In the genomic region with DNA sequence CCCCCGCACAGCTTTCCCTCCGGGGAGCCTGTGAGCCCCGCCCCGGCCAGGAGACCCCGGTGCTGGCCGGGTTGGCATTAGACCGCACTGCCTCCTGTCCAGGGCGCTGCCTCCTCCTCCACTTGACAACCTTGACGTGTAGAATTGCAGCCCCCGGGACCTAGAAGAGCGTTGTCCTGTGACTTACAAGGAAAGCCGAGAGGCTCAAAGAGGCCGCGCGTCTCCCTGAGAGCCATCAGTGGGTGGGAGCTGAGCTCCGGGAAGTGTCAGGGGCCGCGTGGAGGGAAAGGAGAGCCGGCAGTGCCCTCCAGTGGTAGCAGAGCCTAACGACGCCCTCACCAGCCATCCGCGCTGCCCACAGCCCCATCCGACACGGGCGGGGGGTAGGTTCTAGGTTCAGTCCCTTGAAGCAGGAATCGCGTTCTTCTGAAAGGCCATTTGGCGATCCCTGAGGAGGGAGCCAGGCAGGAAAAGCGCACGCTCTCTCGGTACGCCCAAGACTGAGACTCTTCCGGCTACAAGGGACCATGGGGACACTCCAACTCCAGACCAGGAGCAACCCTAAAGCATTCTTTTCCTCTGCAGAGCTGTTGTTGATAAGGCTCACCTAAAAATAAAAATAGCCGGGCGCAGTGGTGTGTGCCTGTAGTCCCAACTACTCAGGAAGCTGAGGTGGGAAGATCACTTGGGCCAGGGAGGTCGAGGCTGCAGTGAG, we compare ENCODE assay signal across 8 cellular contexts. TPM values are rescaled to one million over a fixed set of nuclear protein-coding genes. Genes with fewer than 3 reads are reported as not detected.
DNase-seq lines count a peak whose midpoint lies in the region; ATAC-seq and TF ChIP-seq lines count a peak whose summit lies in the region.

No MANE protein-coding gene starts in this region.

- H3K4me1 ChIP-seq in OCI-LY1 (ENCODE audit: insufficient read depth, low read length, severe bottlenecking) (peaks cover 4% of the 10 kb centered on the region), esophagus squamous epithelium (peaks cover 6 to 11% (median 6%) of the 10 kb centered on the region in 3 donors)

- TF ChIP-seq CTCF in OCI-LY1 (IDR thresholded peaks at IDR 0.05; ENCODE audit: low read length) = peak; percentile 75
- peak; percentile 68 to 88 (median 78) for TF ChIP-seq CTCF in esophagus squamous epithelium (IDR thresholded peaks at IDR 0.05)

- peak overlapping the region in 3 of 6 donors; percentile 22 to 70 (median 44) for H3K27ac Mint-ChIP-seq in naive B cell

- no peaks in the 10 kb centered on the region for H3F3A ChIP-seq in OCI-LY1 (ENCODE audit: insufficient read depth, low read length)

- no peaks in the 10 kb centered on the region for H4K20me1 ChIP-seq in OCI-LY1 (ENCODE audit: insufficient read depth, low read length)

- no peak overlapping the region for H3K27ac ChIP-seq in OCI-LY1 (ENCODE audit: low read depth, low read length, poor library complexity, severe bottlenecking)
- no peak overlapping the region for H3K27ac ChIP-seq in esophagus squamous epithelium

- no peak overlapping the region; the same call in 1 of the 2 replicates for H3K9ac ChIP-seq in OCI-LY1 (ENCODE audit: low read length)

- no peaks in the 10 kb centered on the region for H3K27me3 Mint-ChIP-seq in naive B cell

- H3K36me3 Mint-ChIP-seq in naive B cell = peaks cover 0 to 6% of the 10 kb centered on the region in 2 donors

- H3K4me1 Mint-ChIP-seq in naive B cell = peaks cover 9 to 16% (median 16%) of the 10 kb centered on the region in 3 donors

- ATAC-seq in GM21381 (IDR thresholded peaks at IDR 0.05; ENCODE audit: unreplicated experiment) = peak; percentile 95
- ATAC-seq in naive B cell (ENCODE audit: low read depth in 2 of 2) = peak; percentile 95 to 96

- no peaks in the 10 kb centered on the region for H3K9me3 Mint-ChIP-seq in naive B cell

- H2AFZ ChIP-seq in OCI-LY1 (ENCODE audit: low read length) = no peak overlapping the region

- 16 to 17% methylated on average over 10 to 14 of the region's 37 CpGs for WGBS in esophagus squamous epithelium, 2 donors

- no peaks in the 10 kb centered on the region for H3K9me2 ChIP-seq in OCI-LY1 (ENCODE audit: low read depth, low read length)

- peak; percentile 94 for DNase-seq in D341Med (ENCODE audit: low spot score)
- DNase-seq in HT-29 (ENCODE audit: low spot score) = peak; percentile 79
- peak; percentile 76 for DNase-seq in activated T-cell treated with anti-CD3 and anti-CD28 coated beads for 48 hours (ENCODE audit: low read depth)
- peak; percentile 14 for DNase-seq in esophagus squamous epithelium (lab: John Stamatoyannopoulos, UW)
- peak; percentile 66 for DNase-seq in naive B cell
- DNase-seq in stimulated activated CD8-positive, alpha-beta memory T cell treated with anti-CD3 and anti-CD28 coated beads, Interleukin-7, amount 100 ng/mL, for 4 hours (ENCODE audit: low read depth in 2 of 2) = peak; percentile 36 to 60

- intact Hi-C loops in esophagus squamous epithelium (cut with DNase I) = loop anchor here (5.0 to 10.0 kb wide), 2 partner anchors 223 to 430 kb away; no protein-coding TSS in a partner anchor

- H3K36me3 ChIP-seq in OCI-LY1 (ENCODE audit: insufficient read depth, low read length) (no peaks in the 10 kb centered on the region), esophagus squamous epithelium (peaks cover 0 to 10% (median 0%) of the 10 kb centered on the region in 3 donors)

- H3K9me3 ChIP-seq in OCI-LY1 (ENCODE audit: low read length) (no peaks in the 10 kb centered on the region), esophagus squamous epithelium (no peaks in the 10 kb centered on the region)

- no peaks in the 10 kb centered on the region for H3K27me3 ChIP-seq in OCI-LY1 (ENCODE audit: insufficient read depth, low read length)
- H3K27me3 ChIP-seq in esophagus squamous epithelium = no peaks in the 10 kb centered on the region

- H3K4me3 ChIP-seq in OCI-LY1 (ENCODE audit: low read depth, low read length, poor library complexity, severe bottlenecking) (peak overlapping the region; percentile 44), esophagus squamous epithelium (peak overlapping the region in 3 of 4 donors; percentile 20 to 52 (median 31))

- peak overlapping the region in 7 of 8 donors; percentile 64 to 87 (median 79) for H3K4me3 Mint-ChIP-seq in naive B cell

- H3K79me2 ChIP-seq in OCI-LY1 (ENCODE audit: insufficient read depth, low read length) = no peaks in the 10 kb centered on the region

- no peak for TF ChIP-seq POLR2A in esophagus squamous epithelium (IDR thresholded peaks at IDR 0.05)

- H3K4me2 ChIP-seq in OCI-LY1 (ENCODE audit: low read length) = peak overlapping the region; percentile 59

RNA-seq across cellular contexts. Expression of a gene that starts 40.6 kb away (rescaled TPM):
- total RNA-seq in HT-29 (2014; rRNA removed; shearing (Covaris generic)) = 28.1 and 41.0 TPM in 2 replicates
- 10 to 100 TPM; 11.1 to 32.0 (median 12.0) TPM for total RNA-seq in esophagus squamous epithelium
- 10 to 100 TPM; 16.0 to 57.8 (median 32.1) TPM for polyA plus RNA-seq in naive B cell (ENCODE audit: low read depth in 6 of 6)

Comparison
In these comparisons a context has a peak if more than half of its experiments do, and no peak if none do; other contexts are left out.
1. DNase-seq: peak in every context shown above with its lines; median percentile 94 in D341Med; 79 in HT-29; 76 in activated T-cell treated with anti-CD3 and anti-CD28 coated beads for 48 hours; 66 in naive B cell; 48 in stimulated activated CD8-positive, alpha-beta memory T cell treated with anti-CD3 and anti-CD28 coated beads, Interleukin-7, amount 100 ng/mL, for 4 hours; 14 in esophagus squamous epithelium.